ENCODE assay signal across 28 cellular contexts in the genomic region with DNA sequence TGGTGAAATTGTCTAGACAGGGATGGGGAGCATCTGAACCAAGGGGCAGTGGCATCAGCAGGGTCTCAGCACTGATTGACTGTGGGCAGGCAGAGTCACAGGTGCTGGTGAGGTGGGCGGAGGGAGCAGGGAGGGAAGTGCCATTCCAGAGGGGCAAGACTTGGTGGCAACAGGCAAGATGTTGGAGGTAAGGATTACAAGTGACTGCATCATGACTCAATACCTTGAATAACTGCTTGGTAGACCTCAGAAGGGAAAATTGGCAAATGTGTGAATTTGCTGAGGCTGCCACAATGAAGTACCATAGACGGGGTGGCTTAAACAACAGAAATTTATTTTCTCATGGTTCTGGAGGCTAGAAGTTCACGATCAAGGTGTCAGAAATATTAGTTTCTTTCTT.
"Had no signal": no experiment of that assay in that cellular context is flagged by ENCODE, and none has a peak within 500 bp of the region (broad histone marks: within the 10 kb centered on the region; RNA-seq: fewer than 3 reads in every experiment).

No MANE protein-coding gene starts in this region.

- H3K4me3 ChIP-seq: K562, MG63, Peyer's patch, SJSA1 had no signal

- H3K27me3 ChIP-seq: MG63, Peyer's patch, SJSA1 had no signal

- H3K9ac ChIP-seq: SK-N-SH had no signal

- ATAC-seq: K562 had no signal

- H3K27ac ChIP-seq: Peyer's patch, SJSA1 had no signal

- H3K9me3 ChIP-seq: MG63, Peyer's patch, SJSA1, SK-N-SH had no signal

- H3K4me1 ChIP-seq: Peyer's patch, SJSA1 had no signal

- DNase-seq: Kasumi-1, KG1, MG63, MV-4-11, NCI-H1092, NCI-H1105, NCI-H1417 treated with DMSO at 0.1 percent for 48 hours, NCI-H1436 treated with DMSO at 0.1 percent for 48 hours, NCI-H1694 treated with DMSO at 0.1 percent for 48 hours, NCI-H187 treated with DMSO at 0.1 percent for 48 hours, NCI-H2029, NCI-H2081, NCI-H2171 treated with DMSO at 0.1 percent for 48 hours, NCI-H2227 treated with DMSO at 0.1 percent for 48 hours, NCI-H345, NCI-H446, NCI-H510A treated with DMSO at 0.1 percent for 48 hours, NCI-H524 treated with DMSO at 0.1 percent for 48 hours, NCI-H526 treated with DMSO at 0.1 percent for 48 hours, NCI-H82, Peyer's patch, Right ventricle myocardium superior, RPMI8226, SHP77 treated with DMSO at 0.1 percent for 48 hours, SK-N-SH, SW 1271 had no signal

- H3K36me3 ChIP-seq: MG63, Peyer's patch, SJSA1 had no signal

- FAIRE-seq: K562 had no signal

- H3K4me2 ChIP-seq: SK-N-SH had no signal
